18 cellular contexts compared by ENCODE assay signal in the genomic region with DNA sequence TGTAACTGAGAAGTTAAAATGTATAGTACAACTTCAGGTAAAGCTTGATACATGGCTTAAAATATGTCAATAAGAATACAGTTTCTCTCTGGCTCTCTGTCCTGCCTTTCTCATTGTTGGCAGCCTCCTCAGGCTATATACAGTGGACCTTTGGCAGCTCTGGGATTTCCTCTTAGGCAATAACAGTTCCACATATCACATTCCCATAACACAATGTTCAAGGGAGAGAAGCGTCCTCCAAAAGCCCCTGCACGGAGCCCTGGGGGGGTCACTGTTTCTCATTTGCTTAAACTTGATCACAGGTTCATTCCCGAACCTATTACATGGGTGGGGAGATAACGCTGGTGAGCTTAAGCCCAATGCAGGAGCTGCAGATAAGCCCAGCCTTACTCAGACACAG. TPM values are rescaled to one million over a fixed set of nuclear protein-coding genes. Genes with fewer than 3 reads are reported as not detected.
DNase-seq lines count a peak whose midpoint lies in the region; ATAC-seq and TF ChIP-seq lines count a peak whose summit lies in the region.
"Had no signal": no experiment of that assay in that cellular context is flagged by ENCODE, and none has a peak within 500 bp of the region (broad histone marks: within the 10 kb centered on the region; RNA-seq: fewer than 3 reads in every experiment).

No MANE protein-coding gene starts in this region.

- no peak overlapping the region for H2BK120ac ChIP-seq in mesendoderm (ENCODE audit: low read depth, low read length)

- no peak overlapping the region for H2BK5ac ChIP-seq in mesendoderm (ENCODE audit: low read length)

- H2BK15ac ChIP-seq in mesendoderm (replicated peaks; ENCODE audit: low read depth), result peak overlapping the region; percentile 0

- H3K18ac ChIP-seq in mesendoderm (ENCODE audit: low read length), result peak overlapping the region; percentile 6

- H3K79me1 ChIP-seq in mesendoderm (ENCODE audit: low read length), result no peaks in the 10 kb centered on the region

- H3K9me3 ChIP-seq in heart left ventricle, result no peaks in the 10 kb centered on the region
- no peaks in the 10 kb centered on the region for H3K9me3 ChIP-seq in lower lobe of right lung
- H3K9me3 ChIP-seq: Peyer's patch had no signal

- no peak for TF ChIP-seq POLR2A in heart left ventricle (IDR thresholded peaks at IDR 0.05)

- H3K9ac ChIP-seq in mesendoderm (ENCODE audit: low read length), result no peak overlapping the region

- WGBS in heart left ventricle, 4 donors, result 23 to 36% (median 34%) methylated on average over 4 of the region's 4 CpGs
- no CpG with 5 or more reads among the region's 4 CpGs for WGBS in mesendoderm (ENCODE audit: extremely low coverage, insufficient coverage, low lambda C conversion rate)

- ATAC-seq in heart left ventricle (peak in 3 of 4 donors; percentile 29 to 59 (median 33)), left cardiac atrium (no peak), lower lobe of right lung (no peak)
- ATAC-seq in activated CD4-positive, CD25-positive, alpha-beta regulatory T cell treated with anti-CD3 and anti-CD28 coated beads, Interleukin-2, amount 50 U/mL, for 24 hours, result no peak

- H3K23ac ChIP-seq in mesendoderm (ENCODE audit: low read length), result no peak overlapping the region

- H3K36me3 ChIP-seq in heart left ventricle (no peaks in the 10 kb centered on the region), mesendoderm (ENCODE audit: control insufficient read depth, insufficient read depth, low read length) (no peaks in the 10 kb centered on the region), lower lobe of right lung (no peaks in the 10 kb centered on the region)
- H3K36me3 ChIP-seq: Peyer's patch had no signal

- no peak overlapping the region for H3K4ac ChIP-seq in mesendoderm (ENCODE audit: low read depth, low read length)

- no peaks in the 10 kb centered on the region for H3K79me2 ChIP-seq in mesendoderm (ENCODE audit: control insufficient read depth, insufficient read depth, low read length)

- H3K27ac ChIP-seq in heart left ventricle (no peak overlapping the region), mesendoderm (ENCODE audit: low read depth, low read length) (no peak overlapping the region), lower lobe of right lung (no peak overlapping the region)
- H3K27ac ChIP-seq: Peyer's patch had no signal

- H3K27me3 ChIP-seq in heart left ventricle (no peaks in the 10 kb centered on the region), mesendoderm (ENCODE audit: insufficient read depth, low read length, poor library complexity) (no peaks in the 10 kb centered on the region), lower lobe of right lung (ENCODE audit: low read depth) (no peaks in the 10 kb centered on the region)
- H3K27me3 ChIP-seq: Peyer's patch had no signal

- H3K4me1 ChIP-seq in heart left ventricle (peaks cover 0 to 2% (median 0%) of the 10 kb centered on the region in 12 donors), mesendoderm (ENCODE audit: control insufficient read depth, low read depth, low read length) (peaks cover 6% of the 10 kb centered on the region), lower lobe of right lung (no peaks in the 10 kb centered on the region)

- no peak overlapping the region for H3K56ac ChIP-seq in mesendoderm (ENCODE audit: low read length)

- TF ChIP-seq CTCF in heart left ventricle (IDR thresholded peaks at IDR 0.05), result no peak
- no peak for TF ChIP-seq CTCF in fibroblast of mammary gland (conservative IDR thresholded peaks at IDR 0.05; ENCODE audit: control insufficient read depth, insufficient read depth, low read depth, low read length)
- TF ChIP-seq CTCF in lower lobe of right lung (IDR thresholded peaks at IDR 0.05), result no peak

- DNase-seq in heart left ventricle, result no peak
- no peak for DNase-seq in left cardiac atrium
- DNase-seq in fibroblast of mammary gland (ENCODE audit: low read depth), result peak; percentile 10
- DNase-seq in mesendoderm, result no peak
- no peak for DNase-seq in posterior vena cava (ENCODE audit: low spot score)
- DNase-seq in lower lobe of right lung, result no peak
- no peak for DNase-seq in putamen (ENCODE audit: low spot score)
- DNase-seq: C1 segment of cervical spinal cord, DMS153, EL, Kasumi-1, MV-4-11, NCI-H1436, NCI-H2029 treated with DMSO at 0.1 percent for 48 hours, NCI-H510A treated with DMSO at 0.1 percent for 48 hours, Peyer's patch, SHP77 treated with DMSO at 0.1 percent for 48 hours had no signal

- H2AK5ac ChIP-seq in mesendoderm (ENCODE audit: low read length), result no peak overlapping the region

- no peak overlapping the region for H3K4me2 ChIP-seq in mesendoderm (ENCODE audit: low read length)

- no peak overlapping the region for H4K8ac ChIP-seq in mesendoderm (ENCODE audit: low read depth, low read length)

- no peak overlapping the region for H4K5ac ChIP-seq in mesendoderm (ENCODE audit: low read length)

- intact Hi-C loops in heart left ventricle (cut with DNase I), result no loop called here
- intact Hi-C loops in left cardiac atrium (cut with DNase I), result no loop called here
- intact Hi-C loops in posterior vena cava (cut with DNase I), result no loop called here
- intact Hi-C loops in lower lobe of right lung (cut with DNase I), result no loop called here

- no peak overlapping the region for H3K4me3 ChIP-seq in heart left ventricle
- no peak overlapping the region for H3K4me3 ChIP-seq in fibroblast of mammary gland (ENCODE audit: control insufficient read depth, low read depth, low read length)
- no peak overlapping the region for H3K4me3 ChIP-seq in mesendoderm (ENCODE audit: low read length)
- H3K4me3 ChIP-seq in lower lobe of right lung, result no peak overlapping the region
- H3K4me3 ChIP-seq: Peyer's patch had no signal

RNA-seq across cellular contexts. Expression of gene FLRT3, which starts 4.4 kb away (rescaled TPM):
- total RNA-seq in heart left ventricle (1 to 10 TPM in 1 of 9 donors, under 1 TPM in 7, not detected in 1; 0.05 to 6.9 (median 0.17) TPM), left cardiac atrium (1 to 10 TPM; 2.4 to 3.1 TPM), posterior vena cava (1 to 10 TPM in 1 of 2 donors, under 1 TPM in 1; 0.65 to 1.3 TPM), lower lobe of right lung (60.7 TPM)
- under 1 TPM; 0.04 to 0.08 TPM for polyA plus RNA-seq in heart left ventricle
- 8.9 TPM for polyA plus RNA-seq in mesendoderm (2013, experiment 1 of 2)
- 8.2 TPM for polyA plus RNA-seq in mesendoderm (2013, experiment 2 of 2)

Comparison
In these comparisons a context has a peak if more than half of its experiments do, and no peak if none do; other contexts are left out.
1. ATAC-seq: peak in heart left ventricle (3 of 4); none in left cardiac atrium (0 of 2), lower lobe of right lung (0 of 2) and activated CD4-positive, CD25-positive, alpha-beta regulatory T cell treated with anti-CD3 and anti-CD28 coated beads, Interleukin-2, amount 50 U/mL, for 24 hours (0 of 2).